In genomic region chrX:25646156-25646555, GRCh38 we compare ENCODE assay signal across 7 cellular contexts.
"Had no signal": no experiment of that assay in that cellular context is flagged by ENCODE, and none has a peak within 500 bp of the region (broad histone marks: within the 10 kb centered on the region; RNA-seq: fewer than 3 reads in every experiment).

No MANE protein-coding gene starts in this region.

- H3K27ac ChIP-seq: HL-60 had no signal

- H3K4me3 ChIP-seq: K562 had no signal

- FAIRE-seq: HepG2, HTR-8/SVneo, K562 had no signal

- DNase-seq: IMR-90, KBM-7, KG1 had no signal

- ATAC-seq: HepG2, K562 had no signal
